Comparison of ENCODE assay signal across 8 cellular contexts in genomic region chr15:64740361-64741170, GRCh38. TPM values are rescaled to one million over a fixed set of nuclear protein-coding genes. Genes with fewer than 3 reads are reported as not detected.
A peak's percentile ranks its signal among the peaks of the same experiment; 100 is the strongest.
DNase-seq lines count a peak whose midpoint lies in the region; ATAC-seq and TF ChIP-seq lines count a peak whose summit lies in the region.

No MANE protein-coding gene starts in this region.

- H3K79me2 ChIP-seq in OCI-LY1 (ENCODE audit: insufficient read depth, low read length): no peaks in the 10 kb centered on the region
- H3K79me2 ChIP-seq in fibroblast of lung (ENCODE audit: control insufficient read depth, insufficient read depth, low read length): no peaks in the 10 kb centered on the region

- H3K36me3 Mint-ChIP-seq in endothelial cell (ENCODE audit: low read depth, unreplicated experiment): peaks cover 3% of the 10 kb centered on the region

- H3K9ac ChIP-seq in OCI-LY1 (ENCODE audit: low read length): no peak overlapping the region
- peak overlapping the region; percentile 4 for H3K9ac ChIP-seq in fibroblast of lung (ENCODE audit: insufficient read depth, low read length)

- DNase-seq in fibroblast of lung (ENCODE audit: low read depth in 2 of 2) (peak; percentile 45 to 88), prostate gland (ENCODE audit: low spot score) (peak; percentile 46), cortex of kidney (lab: John Stamatoyannopoulos, UW) (no peak), T1000 (lab: John Stamatoyannopoulos, UW) (no peak), endothelial cell (ENCODE audit: low spot score) (no peak)

- H3K27me3 ChIP-seq in OCI-LY1 (ENCODE audit: insufficient read depth, low read length) (no peaks in the 10 kb centered on the region; the same call in 1 of the 2 replicates), fibroblast of lung (ENCODE audit: control insufficient read depth, insufficient read depth, low read length) (no peaks in the 10 kb centered on the region), prostate gland (replicated peaks; ENCODE audit: insufficient read depth) (no peaks in the 10 kb centered on the region)

- H3K9me2 ChIP-seq in OCI-LY1 (ENCODE audit: low read depth, low read length): no peaks in the 10 kb centered on the region

- no peak overlapping the region for H3K4me2 ChIP-seq in OCI-LY1 (ENCODE audit: low read length)
- peak overlapping the region; percentile 79 for H3K4me2 ChIP-seq in fibroblast of lung (ENCODE audit: extremely low read depth, insufficient read depth, low read length)

- 53% methylated on average over 26 of the region's 26 CpGs for WGBS in prostate gland

- H3F3A ChIP-seq in OCI-LY1 (ENCODE audit: insufficient read depth, low read length): no peaks in the 10 kb centered on the region

- ATAC-seq in GM21825 (IDR thresholded peaks at IDR 0.05; ENCODE audit: unreplicated experiment): no peak

- peaks cover 3% of the 10 kb centered on the region for H3K27me3 Mint-ChIP-seq in endothelial cell (ENCODE audit: unreplicated experiment)

- H3K36me3 ChIP-seq in OCI-LY1 (ENCODE audit: insufficient read depth, low read length) (no peaks in the 10 kb centered on the region), fibroblast of lung (ENCODE audit: control insufficient read depth, insufficient read depth, low read length) (no peaks in the 10 kb centered on the region), prostate gland (no peaks in the 10 kb centered on the region)

- no peak overlapping the region for H3K27ac ChIP-seq in OCI-LY1 (ENCODE audit: low read depth, low read length, poor library complexity, severe bottlenecking)
- peak overlapping the region; percentile 27 for H3K27ac ChIP-seq in fibroblast of lung (ENCODE audit: insufficient read depth, low read length)
- peak overlapping the region; percentile 58 to 64 for H3K27ac ChIP-seq in prostate gland

- H4K20me1 ChIP-seq in OCI-LY1 (ENCODE audit: insufficient read depth, low read length) (no peaks in the 10 kb centered on the region), fibroblast of lung (ENCODE audit: control insufficient read depth, extremely low read depth, insufficient read depth, low read length) (no peaks in the 10 kb centered on the region)

- intact Hi-C loops in prostate gland (cut with DNase I): loop anchor here (2.0 to 5.0 kb wide), 2 partner anchors 68 to 167 kb away; no protein-coding TSS in a partner anchor

- H3K4me1 Mint-ChIP-seq in endothelial cell (ENCODE audit: unreplicated experiment): no peaks in the 10 kb centered on the region

- no peaks in the 10 kb centered on the region for H3K9me3 Mint-ChIP-seq in endothelial cell (ENCODE audit: unreplicated experiment)

- H3K4me3 ChIP-seq in OCI-LY1 (ENCODE audit: low read depth, low read length, poor library complexity, severe bottlenecking): no peak overlapping the region
- H3K4me3 ChIP-seq in fibroblast of lung (replicated peaks in 1 of 4; ENCODE audit: control extremely low read depth in 1 of 4, insufficient read depth in 1 of 4, low read depth in 3 of 4, low read length in 4 of 4): peak overlapping the region in 2 of 4 experiments; percentile 10 to 17
- H3K4me3 ChIP-seq in prostate gland: no peak overlapping the region

- H3K9me3 ChIP-seq in OCI-LY1 (ENCODE audit: low read length): no peaks in the 10 kb centered on the region
- no peaks in the 10 kb centered on the region for H3K9me3 ChIP-seq in fibroblast of lung (ENCODE audit: control insufficient read depth, insufficient read depth, low read depth, low read length)
- no peaks in the 10 kb centered on the region for H3K9me3 ChIP-seq in prostate gland

- H2AFZ ChIP-seq in OCI-LY1 (ENCODE audit: low read length) (no peak overlapping the region), fibroblast of lung (ENCODE audit: low read length) (peak overlapping the region; percentile 73)

- H3K4me1 ChIP-seq in OCI-LY1 (ENCODE audit: insufficient read depth, low read length, severe bottlenecking): no peaks in the 10 kb centered on the region
- H3K4me1 ChIP-seq in fibroblast of lung (ENCODE audit: control insufficient read depth, extremely low read depth, insufficient read depth, low read length): peaks cover 4% of the 10 kb centered on the region
- peaks cover 3% of the 10 kb centered on the region for H3K4me1 ChIP-seq in prostate gland (replicated peaks)

- TF ChIP-seq CTCF in GM12872 (IDR thresholded peaks at IDR 0.05; ENCODE audit: insufficient read depth, low read depth, low read length) (peak; percentile 42; the same call in 2 of the 3 replicates), OCI-LY1 (IDR thresholded peaks at IDR 0.05; ENCODE audit: low read length) (peak; percentile 51; the same call in 1 of the 2 replicates), fibroblast of lung (conservative IDR thresholded peaks at IDR 0.05 in 1 of 2, IDR thresholded peaks at IDR 0.05 in 1 of 2; ENCODE audit: low read depth in 1 of 2, low read length in 2 of 2) (peak; percentile 22 to 50), prostate gland (IDR thresholded peaks at IDR 0.05) (peak in 2 of 4 experiments; percentile 16 to 36), endothelial cell (IDR thresholded peaks at IDR 0.05; ENCODE audit: unreplicated experiment) (no peak)

- H3K4me3 Mint-ChIP-seq in endothelial cell (ENCODE audit: unreplicated experiment): no peak overlapping the region

- TF ChIP-seq POLR2A in prostate gland (IDR thresholded peaks at IDR 0.05): no peak

- H3K27ac Mint-ChIP-seq in endothelial cell (ENCODE audit: unreplicated experiment): no peak overlapping the region

RNA-seq across cellular contexts. Expression of gene RBPMS2, which starts 34.8 kb away (rescaled TPM):
- total RNA-seq in fibroblast of lung: under 0.01 TPM in 1 of 2 replicates, not detected in the other
- polyA plus RNA-seq in fibroblast of lung: 0.18 and 1.1 TPM in 2 replicates
- 1.1 and 3.4 TPM in 2 replicates for polyA plus RNA-seq in fibroblast of lung (2012)
- polyA minus RNA-seq in fibroblast of lung (ENCODE audit: low replicate concordance): 6.6 TPM in 1 of 2 replicates, not detected in the other
- 10 to 100 TPM in 1 of 2 donors, 1 to 10 TPM in 1; 2.3 to 14.0 TPM for total RNA-seq in prostate gland
- 24.0 TPM for total RNA-seq in endothelial cell (ENCODE audit: unreplicated experiment)

Comparison
In these comparisons a context has a peak if more than half of its experiments do, and no peak if none do; other contexts are left out.
1. DNase-seq: peak in fibroblast of lung (2 of 2) and prostate gland (single experiment); none in cortex of kidney (single experiment), T1000 (single experiment) and endothelial cell (single experiment).